In genomic region chr18:79917351-79918088, GRCh38 we compare ENCODE assay signal across 25 cellular contexts. TPM values are rescaled to one million over a fixed set of nuclear protein-coding genes. Genes with fewer than 3 reads are reported as not detected.
DNase-seq lines count a peak whose midpoint lies in the region; ATAC-seq, FAIRE-seq and TF ChIP-seq lines count a peak whose summit lies in the region.
"Had no signal": no experiment of that assay in that cellular context is flagged by ENCODE, and none has a peak within 500 bp of the region (broad histone marks: within the 10 kb centered on the region; RNA-seq: fewer than 3 reads in every experiment).

No MANE protein-coding gene starts in this region.

- H3K79me2 ChIP-seq in osteoblast (ENCODE audit: insufficient read depth, low read length) = peaks cover 11% of the 10 kb centered on the region

- H3K36me3 ChIP-seq in right atrium auricular region (peaks cover 34% of the 10 kb centered on the region), osteoblast (ENCODE audit: insufficient read depth, low read length) (peaks cover 4% of the 10 kb centered on the region)
- H3K36me3 ChIP-seq: neural progenitor cell had no signal

- peaks cover 15% of the 10 kb centered on the region for H4K20me1 ChIP-seq in osteoblast (ENCODE audit: insufficient read depth, low read length)

- H3K27me3 ChIP-seq in right atrium auricular region = no peaks in the 10 kb centered on the region
- H3K27me3 ChIP-seq in osteoblast (ENCODE audit: insufficient read depth, low read length) = no peaks in the 10 kb centered on the region
- H3K27me3 ChIP-seq: neural progenitor cell had no signal

- DNase-seq in cardiac septum (ENCODE audit: low spot score) (peak; percentile 70), Right ventricle myocardium superior (no peak), right atrium auricular region (ENCODE audit: low spot score) (peak; percentile 38), osteoblast (ENCODE audit: insufficient read length, low spot score, missing footprints) (peak; percentile 62), urothelium cell line (ENCODE audit: low spot score) (no peak), GDM1 (lab: John Stamatoyannopoulos, UW) (no peak)
- DNase-seq: ACHN; activated CD4-positive, alpha-beta T cell treated with anti-CD3 and anti-CD28 coated beads, Interleukin-2, amount 50 U/mL, for 1 hour; activated gamma-delta T cell treated with Interleukin-2 at 50 U/mL for 16 hours; amygdala; C1 segment of cervical spinal cord; caudate nucleus; erythroblast; foreskin melanocyte; GOT3; NCI-H187 treated with DMSO at 0.1 percent for 48 hours; NCI-H345; NCI-H82; SIG-M5; T-helper 1 cell had no signal

- intact Hi-C loops in cardiac septum (cut with DNase I) (no loop called here), Right ventricle myocardium superior (cut with DNase I) (no loop called here)

- H3K4me1 ChIP-seq in right atrium auricular region (no peaks in the 10 kb centered on the region), osteoblast (ENCODE audit: insufficient read depth, low read length) (no peaks in the 10 kb centered on the region)
- H3K4me1 ChIP-seq: neural progenitor cell had no signal

- FAIRE-seq in urothelium cell line (lab: Jason Lieb, UNC) = peak; percentile 72
- FAIRE-seq: GM19239 had no signal

- TF ChIP-seq POLR2A in GM18505 (IDR thresholded peaks at IDR 0.05; ENCODE audit: borderline replicate concordance, extremely low read depth, insufficient read depth, insufficient read length) = no peak

- H3K27ac ChIP-seq in right atrium auricular region (no peak overlapping the region), osteoblast (ENCODE audit: low read depth, low read length) (no peak overlapping the region)
- H3K27ac ChIP-seq: KMS-11, neural progenitor cell had no signal

- H3K9me3 ChIP-seq in right atrium auricular region (no peaks in the 10 kb centered on the region), osteoblast (ENCODE audit: low read depth, low read length) (no peaks in the 10 kb centered on the region)

- no peak overlapping the region for H3K4me3 ChIP-seq in right atrium auricular region
- no peak overlapping the region for H3K4me3 ChIP-seq in osteoblast (ENCODE audit: insufficient read depth, low read length)
- H3K4me3 ChIP-seq: neural progenitor cell had no signal

- TF ChIP-seq CTCF in right atrium auricular region (IDR thresholded peaks at IDR 0.05) (no peak), osteoblast (IDR thresholded peaks at IDR 0.05; ENCODE audit: extremely low read depth, low read depth, low read length) (no peak)

- no peak overlapping the region for H3K4me2 ChIP-seq in osteoblast (ENCODE audit: insufficient read depth, low read length)
- H3K4me2 ChIP-seq: KMS-11, neural progenitor cell had no signal

- no peak for ATAC-seq in Right ventricle myocardium superior (ENCODE audit: poor library complexity)
- ATAC-seq in GM18505 (IDR thresholded peaks at IDR 0.05; ENCODE audit: unreplicated experiment) = no peak
- ATAC-seq in GM18907 (IDR thresholded peaks at IDR 0.05; ENCODE audit: unreplicated experiment) = no peak

- H2AFZ ChIP-seq in osteoblast (ENCODE audit: low read length) = no peak overlapping the region
- H2AFZ ChIP-seq: neural progenitor cell had no signal

RNA-seq across cellular contexts. Expression of gene SLC66A2, which starts 33.9 kb away (rescaled TPM):
- 23.5 TPM for total RNA-seq in cardiac septum
- total RNA-seq in Right ventricle myocardium superior = 25.4 TPM
- 10 to 100 TPM; 21.4 to 22.9 TPM for total RNA-seq in right atrium auricular region
- total RNA-seq in osteoblast = 31.8 and 35.8 TPM in 2 replicates

RNA-seq across cellular contexts. Expression of gene HSBP1L1, which starts 46.9 kb away (rescaled TPM):
- 7.9 TPM for total RNA-seq in cardiac septum
- 13.8 TPM for total RNA-seq in Right ventricle myocardium superior
- 10 to 100 TPM in 1 of 2 donors, 1 to 10 TPM in 1; 8.6 to 13.0 TPM for total RNA-seq in right atrium auricular region
- 9.4 and 11.2 TPM in 2 replicates for total RNA-seq in osteoblast

Comparison
In these comparisons a context has a peak if more than half of its experiments do, and no peak if none do; other contexts are left out.
1. DNase-seq: peak in cardiac septum (single experiment), right atrium auricular region (single experiment) and osteoblast (single experiment); none in Right ventricle myocardium superior (single experiment), urothelium cell line (single experiment) and GDM1 (single experiment).